Comparison of ENCODE assay signal across 5 cellular contexts in the genomic region with DNA sequence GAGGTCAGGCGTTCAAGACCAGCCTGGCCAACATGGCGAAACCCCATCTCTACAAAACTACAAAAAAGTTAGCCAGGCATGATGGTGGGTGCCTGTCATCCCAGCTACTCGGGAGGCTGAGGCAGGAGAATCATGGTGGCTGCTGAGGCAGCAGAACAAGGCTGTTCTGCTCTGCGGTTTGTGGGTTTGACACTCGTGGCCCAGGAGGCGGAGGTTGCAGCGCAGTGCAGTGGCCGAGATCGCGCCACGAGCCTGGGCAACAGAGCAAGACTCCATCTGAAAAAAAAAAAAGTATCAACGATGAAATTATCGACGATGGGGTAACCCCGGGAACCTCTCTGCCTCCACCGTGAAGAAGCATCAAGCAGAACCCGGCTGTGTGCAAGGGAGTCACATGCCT.
DNase-seq lines count a peak whose midpoint lies in the region; ATAC-seq and TF ChIP-seq lines count a peak whose summit lies in the region.
"Not testable (repeated sequence)": the region's sequence is repeated elsewhere in the genome, so short reads cannot be mapped to it uniquely, and the experiment has no call there.

No MANE protein-coding gene starts in this region.

- ATAC-seq in CD8-positive, alpha-beta T cell: peak; percentile 40
- ATAC-seq in activated CD8-positive, alpha-beta memory T cell treated with anti-CD3 and anti-CD28 coated beads, Interleukin-2, amount 10 ng/mL, durations not matched to agents 7 days and 5 days: peak; percentile 53
- peak; percentile 96 for ATAC-seq in effector memory CD8-positive, alpha-beta T cell (replicated peaks)
- peak; percentile 32 for ATAC-seq in naive thymus-derived CD4-positive, alpha-beta T cell
- peak; percentile 76 for ATAC-seq in stimulated activated effector memory CD8-positive, alpha-beta T cell treated with anti-CD3 and anti-CD28 coated beads, Interleukin-12 subunit alpha, Interleukin-12 subunit beta, amount 100 ng/mL, for 72 hours

- not testable (repeated sequence) for H3K27me3 ChIP-seq in CD8-positive, alpha-beta T cell (ENCODE audit: insufficient read depth, low read length); naive thymus-derived CD4-positive, alpha-beta T cell (ENCODE audit: control insufficient read depth in 2 of 2, insufficient read depth in 2 of 2, low read length in 2 of 2)

- H3K4me3 Mint-ChIP-seq in CD8-positive, alpha-beta T cell; activated CD8-positive, alpha-beta memory T cell treated with anti-CD3 and anti-CD28 coated beads, Interleukin-2, amount 10 ng/mL, durations not matched to agents 7 days and 5 days; effector memory CD8-positive, alpha-beta T cell; naive thymus-derived CD4-positive, alpha-beta T cell; stimulated activated effector memory CD8-positive, alpha-beta T cell treated with anti-CD3 and anti-CD28 coated beads, Interleukin-12 subunit alpha, Interleukin-12 subunit beta, amount 100 ng/mL, for 72 hours: not testable (repeated sequence)

- POLR2A ChIA-PET in CD8-positive, alpha-beta T cell (lab: Charles Lee); naive thymus-derived CD4-positive, alpha-beta T cell (lab: Charles Lee): not testable (repeated sequence)

- not testable (repeated sequence) for H3K4me1 ChIP-seq in CD8-positive, alpha-beta T cell (ENCODE audit: insufficient read depth, low read length); naive thymus-derived CD4-positive, alpha-beta T cell (ENCODE audit: control insufficient read depth in 2 of 2, insufficient read depth in 2 of 2, low read length in 2 of 2)

- H3K27me3 Mint-ChIP-seq in CD8-positive, alpha-beta T cell (ENCODE audit: low read depth); activated CD8-positive, alpha-beta memory T cell treated with anti-CD3 and anti-CD28 coated beads, Interleukin-2, amount 10 ng/mL, durations not matched to agents 7 days and 5 days; effector memory CD8-positive, alpha-beta T cell; naive thymus-derived CD4-positive, alpha-beta T cell: not testable (repeated sequence)

- not testable (repeated sequence) for H3K9me3 Mint-ChIP-seq in CD8-positive, alpha-beta T cell; activated CD8-positive, alpha-beta memory T cell treated with anti-CD3 and anti-CD28 coated beads, Interleukin-2, amount 10 ng/mL, durations not matched to agents 7 days and 5 days (ENCODE audit: low read depth); effector memory CD8-positive, alpha-beta T cell; naive thymus-derived CD4-positive, alpha-beta T cell; stimulated activated effector memory CD8-positive, alpha-beta T cell treated with anti-CD3 and anti-CD28 coated beads, Interleukin-12 subunit alpha, Interleukin-12 subunit beta, amount 100 ng/mL, for 72 hours

- not testable (repeated sequence) for H3K4me1 Mint-ChIP-seq in CD8-positive, alpha-beta T cell (ENCODE audit: low read depth); activated CD8-positive, alpha-beta memory T cell treated with anti-CD3 and anti-CD28 coated beads, Interleukin-2, amount 10 ng/mL, durations not matched to agents 7 days and 5 days; effector memory CD8-positive, alpha-beta T cell (ENCODE audit: low read depth in 2 of 2); naive thymus-derived CD4-positive, alpha-beta T cell; stimulated activated effector memory CD8-positive, alpha-beta T cell treated with anti-CD3 and anti-CD28 coated beads, Interleukin-12 subunit alpha, Interleukin-12 subunit beta, amount 100 ng/mL, for 72 hours

- H3K27ac Mint-ChIP-seq in CD8-positive, alpha-beta T cell; activated CD8-positive, alpha-beta memory T cell treated with anti-CD3 and anti-CD28 coated beads, Interleukin-2, amount 10 ng/mL, durations not matched to agents 7 days and 5 days; effector memory CD8-positive, alpha-beta T cell; naive thymus-derived CD4-positive, alpha-beta T cell; stimulated activated effector memory CD8-positive, alpha-beta T cell treated with anti-CD3 and anti-CD28 coated beads, Interleukin-12 subunit alpha, Interleukin-12 subunit beta, amount 100 ng/mL, for 72 hours: not testable (repeated sequence)

- not testable (repeated sequence) for H3K36me3 Mint-ChIP-seq in CD8-positive, alpha-beta T cell; activated CD8-positive, alpha-beta memory T cell treated with anti-CD3 and anti-CD28 coated beads, Interleukin-2, amount 10 ng/mL, durations not matched to agents 7 days and 5 days; effector memory CD8-positive, alpha-beta T cell (ENCODE audit: insufficient read depth); naive thymus-derived CD4-positive, alpha-beta T cell; stimulated activated effector memory CD8-positive, alpha-beta T cell treated with anti-CD3 and anti-CD28 coated beads, Interleukin-12 subunit alpha, Interleukin-12 subunit beta, amount 100 ng/mL, for 72 hours

- H3K4me3 ChIP-seq in CD8-positive, alpha-beta T cell (ENCODE audit: low read depth, low read length); naive thymus-derived CD4-positive, alpha-beta T cell (ENCODE audit: low read length): not testable (repeated sequence)

- H3K27ac ChIP-seq in CD8-positive, alpha-beta T cell (ENCODE audit: low read depth, low read length); naive thymus-derived CD4-positive, alpha-beta T cell (ENCODE audit: low read depth, low read length): not testable (repeated sequence)

- not testable (repeated sequence) for TF ChIP-seq CTCF in CD8-positive, alpha-beta T cell (IDR thresholded peaks at IDR 0.05)

- intact Hi-C loops in CD8-positive, alpha-beta T cell (cut with DNase I, micrococcal nuclease); naive thymus-derived CD4-positive, alpha-beta T cell (cut with micrococcal nuclease): not testable (repeated sequence)

- DNase-seq in CD8-positive, alpha-beta T cell; activated CD8-positive, alpha-beta memory T cell treated with anti-CD3 and anti-CD28 coated beads, Interleukin-2, amount 10 ng/mL, durations not matched to agents 7 days and 5 days; effector memory CD8-positive, alpha-beta T cell; naive thymus-derived CD4-positive, alpha-beta T cell; stimulated activated effector memory CD8-positive, alpha-beta T cell treated with anti-CD3 and anti-CD28 coated beads, Interleukin-12 subunit alpha, Interleukin-12 subunit beta, amount 100 ng/mL, for 72 hours (ENCODE audit: low spot score in 2 of 2): not testable (repeated sequence)

- H3K9me3 ChIP-seq in CD8-positive, alpha-beta T cell (ENCODE audit: low read length); naive thymus-derived CD4-positive, alpha-beta T cell (ENCODE audit: control insufficient read depth in 2 of 3, low read length in 3 of 3): not testable (repeated sequence)

- CTCF ChIA-PET in CD8-positive, alpha-beta T cell (lab: Charles Lee); activated CD8-positive, alpha-beta memory T cell treated with anti-CD3 and anti-CD28 coated beads, Interleukin-2, amount 10 ng/mL, durations not matched to agents 7 days and 5 days (lab: Charles Lee); naive thymus-derived CD4-positive, alpha-beta T cell (lab: Charles Lee): not testable (repeated sequence)

- not testable (repeated sequence) for H3K36me3 ChIP-seq in CD8-positive, alpha-beta T cell (ENCODE audit: insufficient read depth, low read length); naive thymus-derived CD4-positive, alpha-beta T cell (ENCODE audit: control insufficient read depth in 2 of 3, insufficient read depth in 3 of 3, low read length in 3 of 3)

Comparison
In these comparisons a context has a peak if more than half of its experiments do, and no peak if none do; other contexts are left out.
1. ATAC-seq: peak in every context shown above with its lines; median percentile 96 in effector memory CD8-positive, alpha-beta T cell; 76 in stimulated activated effector memory CD8-positive, alpha-beta T cell treated with anti-CD3 and anti-CD28 coated beads, Interleukin-12 subunit alpha, Interleukin-12 subunit beta, amount 100 ng/mL, for 72 hours; 53 in activated CD8-positive, alpha-beta memory T cell treated with anti-CD3 and anti-CD28 coated beads, Interleukin-2, amount 10 ng/mL, durations not matched to agents 7 days and 5 days; 40 in CD8-positive, alpha-beta T cell; 32 in naive thymus-derived CD4-positive, alpha-beta T cell.